Comparison of ENCODE assay signal across 11 cellular contexts in the genomic region with DNA sequence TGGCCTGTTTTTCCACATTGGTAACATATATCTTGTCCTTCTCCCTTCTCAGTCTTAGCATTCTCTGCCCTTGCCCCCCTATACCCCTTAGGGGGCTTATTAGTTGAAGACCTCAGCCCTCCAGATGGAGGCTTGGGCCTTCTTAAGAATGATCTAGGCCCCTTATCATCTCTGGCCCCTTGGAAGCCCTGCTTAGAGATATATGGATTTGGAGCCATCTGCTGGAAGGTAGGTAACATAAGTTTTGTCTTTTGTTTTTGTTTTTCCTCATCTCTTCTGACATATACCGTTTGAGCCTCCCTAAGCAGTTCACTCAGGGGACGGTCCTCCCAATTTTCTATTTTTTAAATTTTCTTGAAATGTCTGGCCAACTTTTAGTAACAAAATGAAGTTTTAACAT. TPM values are rescaled to one million over a fixed set of nuclear protein-coding genes. Genes with fewer than 3 reads are reported as not detected.
DNase-seq lines count a peak whose midpoint lies in the region; ATAC-seq and TF ChIP-seq lines count a peak whose summit lies in the region.
"Had no signal": no experiment of that assay in that cellular context is flagged by ENCODE, and none has a peak within 500 bp of the region (broad histone marks: within the 10 kb centered on the region; RNA-seq: fewer than 3 reads in every experiment).

No MANE protein-coding gene starts in this region.

- no peak overlapping the region for H3K4me3 ChIP-seq in MM.1S (ENCODE audit: low read length)
- H3K4me3 ChIP-seq in body of pancreas: no peak overlapping the region
- H3K4me3 ChIP-seq in parathyroid adenoma (ENCODE audit: low read depth, low read length): no peak overlapping the region
- H3K4me3 ChIP-seq in gastrocnemius medialis: no peak overlapping the region
- H3K4me3 ChIP-seq in heart left ventricle: no peak overlapping the region
- H3K4me3 ChIP-seq: BLaER1 treated with 17β-estradiol and CSF1 and Interleukin-3, amounts not matched to agents 10 nM and 100 nM had no signal

- no peaks in the 10 kb centered on the region for H3K79me2 ChIP-seq in MM.1S (ENCODE audit: low read length)
- H3K79me2 ChIP-seq in parathyroid adenoma: no peaks in the 10 kb centered on the region

- intact Hi-C loops in body of pancreas (cut with DNase I): no loop called here
- intact Hi-C loops in gastrocnemius medialis (cut with DNase I; ENCODE audit: low total_unique reads): no loop called here
- intact Hi-C loops in heart left ventricle (cut with DNase I): no loop called here

- H2AFZ ChIP-seq in MM.1S (ENCODE audit: low read length): no peak overlapping the region
- no peak overlapping the region for H2AFZ ChIP-seq in parathyroid adenoma

- in situ Hi-C loops in gastrocnemius medialis (cut with MboI; ENCODE audit: low sequenced_read_pairs in 4 of 4): no loop called here

- peaks cover 14% of the 10 kb centered on the region for H3K4me1 ChIP-seq in MM.1S (ENCODE audit: low read length)
- H3K4me1 ChIP-seq in body of pancreas: no peaks in the 10 kb centered on the region
- no peaks in the 10 kb centered on the region for H3K4me1 ChIP-seq in parathyroid adenoma
- H3K4me1 ChIP-seq in gastrocnemius medialis: no peaks in the 10 kb centered on the region
- H3K4me1 ChIP-seq in heart left ventricle: no peaks in the 10 kb centered on the region

- no peaks in the 10 kb centered on the region for H4K20me1 ChIP-seq in MM.1S (ENCODE audit: insufficient read depth, low read length)

- H3K27me3 ChIP-seq in MM.1S (replicated peaks; ENCODE audit: insufficient read depth, low read length): no peaks in the 10 kb centered on the region
- H3K27me3 ChIP-seq in body of pancreas: no peaks in the 10 kb centered on the region
- no peaks in the 10 kb centered on the region for H3K27me3 ChIP-seq in parathyroid adenoma (ENCODE audit: control insufficient read depth, insufficient read depth, low read length)
- H3K27me3 ChIP-seq in gastrocnemius medialis: peaks cover 0 to 6% (median 0%) of the 10 kb centered on the region in 3 donors
- H3K27me3 ChIP-seq in heart left ventricle: peaks cover 0 to 13% (median 0%) of the 10 kb centered on the region in 9 donors

- peak; percentile 1 to 46 for DNase-seq in NCI-H524 (lab: John Stamatoyannopoulos, UW)
- DNase-seq in NCI-H524 treated with DMSO at 0.1 percent for 48 hours (lab: John Stamatoyannopoulos, UW): no peak
- DNase-seq in MM.1S: peak; percentile 43
- no peak for DNase-seq in body of pancreas
- no peak for DNase-seq in gastrocnemius medialis
- no peak for DNase-seq in activated naive CD4-positive, alpha-beta T cell (lab: John Stamatoyannopoulos, UW)
- no peak for DNase-seq in heart left ventricle

- TF ChIP-seq CTCF in MM.1S (IDR thresholded peaks at IDR 0.05; ENCODE audit: low read length) (peak; percentile 40), body of pancreas (IDR thresholded peaks at IDR 0.05) (peak in 4 of 7 experiments; percentile 12 to 38 (median 16)), parathyroid adenoma (IDR thresholded peaks at IDR 0.05) (peak; percentile 35), gastrocnemius medialis (IDR thresholded peaks at IDR 0.05 in 4 of 5, conservative IDR thresholded peaks at IDR 0.05 in 1 of 5) (no peak), heart left ventricle (IDR thresholded peaks at IDR 0.05) (peak in 2 of 12 donors; percentile 8 to 15)

- H3F3A ChIP-seq in MM.1S (ENCODE audit: insufficient read depth, low read length): peaks cover 4% of the 10 kb centered on the region; the same call in 1 of the 2 replicates

- no peak overlapping the region for H3K9ac ChIP-seq in MM.1S (ENCODE audit: low read length)
- H3K9ac ChIP-seq in parathyroid adenoma: no peak overlapping the region
- H3K9ac ChIP-seq: BLaER1 treated with 17β-estradiol and CSF1 and Interleukin-3, amounts not matched to agents 10 nM and 100 nM had no signal

- no peaks in the 10 kb centered on the region for H3K9me2 ChIP-seq in MM.1S (replicated peaks; ENCODE audit: insufficient read depth, low read length)

- WGBS in body of pancreas, 2 donors: 17 to 25% methylated on average over 2 of the region's 2 CpGs
- WGBS in heart left ventricle, 4 donors: 24 to 34% (median 28%) methylated on average over 2 of the region's 2 CpGs

- H3K36me3 ChIP-seq in MM.1S (replicated peaks; ENCODE audit: insufficient read depth, low read length) (no peaks in the 10 kb centered on the region), body of pancreas (replicated peaks in 1 of 2; ENCODE audit: insufficient read depth in 1 of 2, low read depth in 2 of 2) (no peaks in the 10 kb centered on the region), parathyroid adenoma (ENCODE audit: control insufficient read depth, insufficient read depth, low read length) (no peaks in the 10 kb centered on the region), gastrocnemius medialis (no peaks in the 10 kb centered on the region), heart left ventricle (no peaks in the 10 kb centered on the region)
- H3K36me3 ChIP-seq: BLaER1 treated with 17β-estradiol and CSF1 and Interleukin-3, amounts not matched to agents 10 nM and 100 nM had no signal

- H3K27ac ChIP-seq in MM.1S (ENCODE audit: low read length) (no peak overlapping the region), body of pancreas (no peak overlapping the region), parathyroid adenoma (no peak overlapping the region), gastrocnemius medialis (no peak overlapping the region), heart left ventricle (no peak overlapping the region)
- H3K27ac ChIP-seq: BLaER1 treated with 17β-estradiol and CSF1 and Interleukin-3, amounts not matched to agents 10 nM and 100 nM; epithelial cell of prostate; HL-60 had no signal

- H3K9me3 ChIP-seq in MM.1S (replicated peaks; ENCODE audit: insufficient read depth, low read length) (no peaks in the 10 kb centered on the region), body of pancreas (no peaks in the 10 kb centered on the region), parathyroid adenoma (ENCODE audit: control insufficient read depth, low read length) (no peaks in the 10 kb centered on the region), gastrocnemius medialis (no peaks in the 10 kb centered on the region), heart left ventricle (no peaks in the 10 kb centered on the region)

- TF ChIP-seq POLR2A in body of pancreas (IDR thresholded peaks at IDR 0.05): no peak
- TF ChIP-seq POLR2A in gastrocnemius medialis (IDR thresholded peaks at IDR 0.05): no peak
- no peak for TF ChIP-seq POLR2A in heart left ventricle (IDR thresholded peaks at IDR 0.05)

- ATAC-seq in body of pancreas: no peak
- ATAC-seq in gastrocnemius medialis: no peak
- ATAC-seq in heart left ventricle: no peak

- H3K4me2 ChIP-seq in MM.1S (ENCODE audit: low read depth, low read length) (no peak overlapping the region), parathyroid adenoma (ENCODE audit: low read length) (no peak overlapping the region)
- H3K4me2 ChIP-seq: BLaER1 treated with 17β-estradiol and CSF1 and Interleukin-3, amounts not matched to agents 10 nM and 100 nM had no signal

RNA-seq across cellular contexts. Expression of a gene that starts 48.3 kb away (rescaled TPM):
- total RNA-seq in body of pancreas: 1 to 10 TPM in 1 of 2 donors, under 1 TPM in 1; 0.66 to 3.4 TPM
- 1 to 10 TPM in 1 of 4 donors, under 1 TPM in 3; 0.22 to 1.1 (median 0.65) TPM for total RNA-seq in gastrocnemius medialis
- 10 to 100 TPM in 4 of 9 donors, 1 to 10 TPM in 5; 2.1 to 14.5 (median 7.6) TPM for total RNA-seq in heart left ventricle
- polyA plus RNA-seq in heart left ventricle: 1 to 10 TPM in 1 of 2 donors, under 1 TPM in 1; 0.18 to 2.2 TPM

Comparison
In these comparisons a context has a peak if more than half of its experiments do, and no peak if none do; other contexts are left out.
1. DNase-seq: peak in NCI-H524 (2 of 2) and MM.1S (single experiment); none in NCI-H524 treated with DMSO at 0.1 percent for 48 hours (single experiment), body of pancreas (0 of 4), gastrocnemius medialis (0 of 2), activated naive CD4-positive, alpha-beta T cell (0 of 4) and heart left ventricle (0 of 5).
2. CTCF ChIP-seq: peak in MM.1S (single experiment), body of pancreas (4 of 7) and parathyroid adenoma (single experiment); none in gastrocnemius medialis (0 of 5).